26 cellular contexts compared by ENCODE assay signal in genomic region chr1:3636531-3636930, GRCh38. TPM values are rescaled to one million over a fixed set of nuclear protein-coding genes. Genes with fewer than 3 reads are reported as not detected.
"Had no signal": no experiment of that assay in that cellular context is flagged by ENCODE, and none has a peak within 500 bp of the region (broad histone marks: within the 10 kb centered on the region; RNA-seq: fewer than 3 reads in every experiment).

No MANE protein-coding gene starts in this region.

- ATAC-seq: activated T-cell treated with anti-CD3 and anti-CD28 coated beads, Interleukin-2, amount 50 U/mL, for 4 hours had no signal

- H3K27ac ChIP-seq: adrenal gland, SK-N-MC, VCaP had no signal

- H3K4me1 Mint-ChIP-seq: activated CD4-positive, alpha-beta T cell treated with anti-CD3 and anti-CD28 coated beads, Interleukin-2, amount 10 ng/mL, durations not matched to agents 7 days and 5 days; activated naive CD4-positive, alpha-beta T cell treated with anti-CD3 and anti-CD28 coated beads, Interleukin-2, amount 10 ng/mL, durations not matched to agents 7 days and 5 days; activated naive CD8-positive, alpha-beta T cell treated with anti-CD3 and anti-CD28 coated beads, Interleukin-2, amount 10 ng/mL, durations not matched to agents 7 days and 5 days; IgD-negative memory B cell had no signal

- H3K4me1 ChIP-seq: adrenal gland had no signal

- H3K27me3 ChIP-seq: adrenal gland had no signal

- H3K9me3 ChIP-seq: adrenal gland had no signal

- H3K4me3 Mint-ChIP-seq: activated CD4-positive, alpha-beta memory T cell treated with anti-CD3 and anti-CD28 coated beads for 36 hours; activated CD4-positive, alpha-beta T cell treated with anti-CD3 and anti-CD28 coated beads, Interleukin-2, amount 10 ng/mL, durations not matched to agents 7 days and 5 days; activated naive CD4-positive, alpha-beta T cell treated with anti-CD3 and anti-CD28 coated beads, Interleukin-2, amount 10 ng/mL, durations not matched to agents 7 days and 5 days; activated naive CD8-positive, alpha-beta T cell treated with anti-CD3 and anti-CD28 coated beads, Interleukin-2, amount 10 ng/mL, durations not matched to agents 7 days and 5 days; activated T-cell treated with anti-CD3 and anti-CD28 coated beads, Interleukin-2, amount 50 U/mL, for 4 hours had no signal

- DNase-seq: activated CD4-positive, alpha-beta memory T cell treated with anti-CD3 and anti-CD28 coated beads for 36 hours; activated CD4-positive, alpha-beta T cell treated with anti-CD3 and anti-CD28 coated beads, Interleukin-2, amount 10 ng/mL, durations not matched to agents 7 days and 5 days; activated CD4-positive, CD25-positive, alpha-beta regulatory T cell; activated CD8-positive, alpha-beta memory T cell treated with anti-CD3 and anti-CD28 coated beads for 24 hours; activated effector memory CD4-positive, alpha-beta T cell treated with anti-CD3 and anti-CD28 coated beads, Interleukin-2, amount 50 U/mL, for 16 hours; activated naive CD4-positive, alpha-beta T cell treated with anti-CD3 and anti-CD28 coated beads, Interleukin-2, amount 10 ng/mL, durations not matched to agents 7 days and 5 days; activated naive CD8-positive, alpha-beta T cell treated with anti-CD3 and anti-CD28 coated beads, Interleukin-2, amount 10 ng/mL, durations not matched to agents 7 days and 5 days; activated T-cell treated with anti-CD3 and anti-CD28 coated beads, Interleukin-2, amount 50 U/mL, for 4 hours; adrenal gland; anterior cingulate cortex; KG1; MV-4-11; NCI-H1092 treated with DMSO at 0.1 percent for 48 hours; NCI-H1417 treated with DMSO at 0.1 percent for 48 hours; NCI-H1694; NCI-H2029; NCI-H2107; NCI-H345; NCI-H510A; NCI-H526 treated with DMSO at 0.1 percent for 48 hours; NCI-H82; T-helper 1 cell had no signal

- H3K4me3 ChIP-seq: adrenal gland, SK-N-MC had no signal

- H3K9me3 Mint-ChIP-seq: activated CD4-positive, alpha-beta memory T cell treated with anti-CD3 and anti-CD28 coated beads for 36 hours; activated CD4-positive, alpha-beta T cell treated with anti-CD3 and anti-CD28 coated beads, Interleukin-2, amount 10 ng/mL, durations not matched to agents 7 days and 5 days; activated naive CD4-positive, alpha-beta T cell treated with anti-CD3 and anti-CD28 coated beads, Interleukin-2, amount 10 ng/mL, durations not matched to agents 7 days and 5 days; activated naive CD8-positive, alpha-beta T cell treated with anti-CD3 and anti-CD28 coated beads, Interleukin-2, amount 10 ng/mL, durations not matched to agents 7 days and 5 days; activated T-cell treated with anti-CD3 and anti-CD28 coated beads, Interleukin-2, amount 50 U/mL, for 4 hours; IgD-negative memory B cell had no signal

- H3K27ac Mint-ChIP-seq: activated CD4-positive, alpha-beta memory T cell treated with anti-CD3 and anti-CD28 coated beads for 36 hours; activated CD4-positive, alpha-beta T cell treated with anti-CD3 and anti-CD28 coated beads, Interleukin-2, amount 10 ng/mL, durations not matched to agents 7 days and 5 days; activated naive CD4-positive, alpha-beta T cell treated with anti-CD3 and anti-CD28 coated beads, Interleukin-2, amount 10 ng/mL, durations not matched to agents 7 days and 5 days; activated naive CD8-positive, alpha-beta T cell treated with anti-CD3 and anti-CD28 coated beads, Interleukin-2, amount 10 ng/mL, durations not matched to agents 7 days and 5 days; IgD-negative memory B cell had no signal

- H3K27me3 Mint-ChIP-seq: activated CD4-positive, alpha-beta memory T cell treated with anti-CD3 and anti-CD28 coated beads for 36 hours; activated CD4-positive, alpha-beta T cell treated with anti-CD3 and anti-CD28 coated beads, Interleukin-2, amount 10 ng/mL, durations not matched to agents 7 days and 5 days; activated naive CD4-positive, alpha-beta T cell treated with anti-CD3 and anti-CD28 coated beads, Interleukin-2, amount 10 ng/mL, durations not matched to agents 7 days and 5 days; activated naive CD8-positive, alpha-beta T cell treated with anti-CD3 and anti-CD28 coated beads, Interleukin-2, amount 10 ng/mL, durations not matched to agents 7 days and 5 days; IgD-negative memory B cell had no signal

RNA-seq across cellular contexts. Expression of gene TP73, which starts 15.8 kb away (rescaled TPM):
- total RNA-seq: RPMI7951 had no signal
